In the genomic region with DNA sequence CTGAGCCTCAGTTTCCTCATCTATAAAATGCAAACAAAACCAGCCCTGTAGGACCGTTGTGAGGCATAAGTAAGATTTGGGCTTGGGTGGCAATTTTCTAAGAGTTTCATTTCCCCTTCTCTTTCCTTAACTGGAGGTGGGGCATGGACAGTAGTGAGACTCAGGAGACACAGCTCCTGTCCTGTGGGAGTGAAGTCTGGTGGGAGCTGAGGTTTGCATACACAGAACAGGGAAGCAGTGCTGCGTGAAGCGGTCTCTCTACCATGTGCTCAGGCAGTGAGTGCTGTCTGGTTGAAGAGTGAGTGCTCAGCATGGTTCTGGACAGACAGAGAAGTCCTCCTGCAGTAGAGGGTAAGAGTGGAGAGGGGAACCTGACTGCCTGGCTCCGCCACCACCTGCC, we compare ENCODE assay signal across 14 cellular contexts. TPM values are rescaled to one million over a fixed set of nuclear protein-coding genes. Genes with fewer than 3 reads are reported as not detected.
DNase-seq lines count a peak whose midpoint lies in the region; ATAC-seq lines count a peak whose summit lies in the region.
"Had no signal": no experiment of that assay in that cellular context is flagged by ENCODE, and none has a peak within 500 bp of the region (broad histone marks: within the 10 kb centered on the region; RNA-seq: fewer than 3 reads in every experiment).

No MANE protein-coding gene starts in this region.

- no peaks in the 10 kb centered on the region for H3K9me3 Mint-ChIP-seq in activated CD4-positive, alpha-beta T cell treated with anti-CD3 and anti-CD28 coated beads, Interleukin-2, amount 10 ng/mL, durations not matched to agents 24 days and 14 days
- H3K9me3 Mint-ChIP-seq in activated T-helper 2 cell treated with anti-CD3 and anti-CD28 coated beads, Interferon-gamma antibody, Interleukin-2, Interleukin-4, amounts not matched to agents 10 μg/mL and 5 μg/mL and 100 μg/mL, durations not matched to agents 14 hours and 24 hours and 36 hours, result no peaks in the 10 kb centered on the region
- H3K9me3 Mint-ChIP-seq: nephron, type B pancreatic cell had no signal

- peaks cover 47% of the 10 kb centered on the region for H3K36me3 Mint-ChIP-seq in activated CD4-positive, alpha-beta T cell treated with anti-CD3 and anti-CD28 coated beads, Interleukin-2, amount 10 ng/mL, durations not matched to agents 24 days and 14 days (ENCODE audit: low read depth)
- H3K36me3 Mint-ChIP-seq in activated T-helper 2 cell treated with anti-CD3 and anti-CD28 coated beads, Interferon-gamma antibody, Interleukin-2, Interleukin-4, amounts not matched to agents 10 μg/mL and 5 μg/mL and 100 μg/mL, durations not matched to agents 14 hours and 24 hours and 36 hours (ENCODE audit: low read depth), result peaks cover 65% of the 10 kb centered on the region

- no peaks in the 10 kb centered on the region for H3K27me3 ChIP-seq in Karpas-422 (ENCODE audit: low read length)

- no peak overlapping the region for H3K4me3 Mint-ChIP-seq in activated CD4-positive, alpha-beta T cell treated with anti-CD3 and anti-CD28 coated beads, Interleukin-2, amount 10 ng/mL, durations not matched to agents 24 days and 14 days
- no peak overlapping the region for H3K4me3 Mint-ChIP-seq in activated T-helper 2 cell treated with anti-CD3 and anti-CD28 coated beads, Interferon-gamma antibody, Interleukin-2, Interleukin-4, amounts not matched to agents 10 μg/mL and 5 μg/mL and 100 μg/mL, durations not matched to agents 14 hours and 24 hours and 36 hours (ENCODE audit: low read depth)
- H3K4me3 Mint-ChIP-seq: nephron, type B pancreatic cell had no signal

- intact Hi-C loops in activated CD4-positive, alpha-beta T cell treated with anti-CD3 and anti-CD28 coated beads, Interleukin-2, amount 10 ng/mL, durations not matched to agents 24 days and 14 days (cut with micrococcal nuclease), result loop anchor here (1.0 kb wide), 1 partner anchor 34 kb away; no protein-coding TSS in a partner anchor
- intact Hi-C loops in activated T-helper 2 cell treated with anti-CD3 and anti-CD28 coated beads, Interferon-gamma antibody, Interleukin-2, Interleukin-4, amounts not matched to agents 10 μg/mL and 5 μg/mL and 100 μg/mL, durations not matched to agents 14 hours and 24 hours and 36 hours (cut with micrococcal nuclease), result no loop called here

- no peaks in the 10 kb centered on the region for H3K9me2 ChIP-seq in Karpas-422 (replicated peaks; ENCODE audit: insufficient read depth, low read length)

- H4K20me1 ChIP-seq in Karpas-422 (ENCODE audit: insufficient read depth, low read depth, low read length), result no peaks in the 10 kb centered on the region

- H3K27me3 Mint-ChIP-seq in activated CD4-positive, alpha-beta T cell treated with anti-CD3 and anti-CD28 coated beads, Interleukin-2, amount 10 ng/mL, durations not matched to agents 24 days and 14 days, result no peaks in the 10 kb centered on the region
- H3K27me3 Mint-ChIP-seq in activated T-helper 2 cell treated with anti-CD3 and anti-CD28 coated beads, Interferon-gamma antibody, Interleukin-2, Interleukin-4, amounts not matched to agents 10 μg/mL and 5 μg/mL and 100 μg/mL, durations not matched to agents 14 hours and 24 hours and 36 hours (ENCODE audit: low read depth), result no peaks in the 10 kb centered on the region
- H3K27me3 Mint-ChIP-seq: type B pancreatic cell had no signal

- DNase-seq in activated CD4-positive, alpha-beta T cell treated with anti-CD3 and anti-CD28 coated beads, Interleukin-2, amount 10 ng/mL, durations not matched to agents 24 days and 14 days, result no peak
- no peak for DNase-seq in activated CD4-positive, alpha-beta T cell treated with anti-CD3 and anti-CD28 coated beads, Interleukin-2, amount 50 U/mL, for 4 hours
- DNase-seq in Karpas-422, result peak; percentile 96
- no peak for DNase-seq in activated T-helper 2 cell treated with anti-CD3 and anti-CD28 coated beads, Interferon-gamma antibody, Interleukin-2, Interleukin-4, amounts not matched to agents 10 μg/mL and 5 μg/mL and 100 μg/mL, durations not matched to agents 14 hours and 24 hours and 36 hours (ENCODE audit: low spot score)
- DNase-seq in pons (ENCODE audit: low spot score), result peak; percentile 86
- no peak for DNase-seq in islet precursor cell
- DNase-seq in T1000 (lab: John Stamatoyannopoulos, UW), result no peak
- DNase-seq: effector CD4-positive, alpha-beta T cell; GF-D8; NCI-H524 treated with DMSO at 0.1 percent for 48 hours had no signal

- peak overlapping the region; percentile 60 for H3K4me3 ChIP-seq in Karpas-422 (ENCODE audit: low read length)
- H3K4me3 ChIP-seq: A549 had no signal

- no peak for ATAC-seq in GM18870 (IDR thresholded peaks at IDR 0.05; ENCODE audit: unreplicated experiment)
- ATAC-seq: A549 had no signal

- peak overlapping the region; percentile 84 for H3K27ac Mint-ChIP-seq in activated CD4-positive, alpha-beta T cell treated with anti-CD3 and anti-CD28 coated beads, Interleukin-2, amount 10 ng/mL, durations not matched to agents 24 days and 14 days
- peak overlapping the region; percentile 84 for H3K27ac Mint-ChIP-seq in activated T-helper 2 cell treated with anti-CD3 and anti-CD28 coated beads, Interferon-gamma antibody, Interleukin-2, Interleukin-4, amounts not matched to agents 10 μg/mL and 5 μg/mL and 100 μg/mL, durations not matched to agents 14 hours and 24 hours and 36 hours
- H3K27ac Mint-ChIP-seq: nephron, type B pancreatic cell had no signal

- peaks cover 57% of the 10 kb centered on the region for H3K4me1 Mint-ChIP-seq in activated CD4-positive, alpha-beta T cell treated with anti-CD3 and anti-CD28 coated beads, Interleukin-2, amount 10 ng/mL, durations not matched to agents 24 days and 14 days
- H3K4me1 Mint-ChIP-seq in activated T-helper 2 cell treated with anti-CD3 and anti-CD28 coated beads, Interferon-gamma antibody, Interleukin-2, Interleukin-4, amounts not matched to agents 10 μg/mL and 5 μg/mL and 100 μg/mL, durations not matched to agents 14 hours and 24 hours and 36 hours (ENCODE audit: low read depth), result peaks cover 45% of the 10 kb centered on the region

- peak overlapping the region; percentile 87 for H3K4me2 ChIP-seq in Karpas-422 (ENCODE audit: low read depth, low read length, poor library complexity, severe bottlenecking)
- H3K4me2 ChIP-seq: A549 had no signal

- H3K27ac ChIP-seq in Karpas-422 (ENCODE audit: low read length), result peak overlapping the region; percentile 100

- H3K4me1 ChIP-seq in Karpas-422 (ENCODE audit: low read length), result peaks cover 71% of the 10 kb centered on the region

- H3K36me3 ChIP-seq in Karpas-422 (ENCODE audit: insufficient read depth, low read length), result peaks cover 11% of the 10 kb centered on the region; the same call in 1 of the 2 replicates

- no peak overlapping the region for H2AFZ ChIP-seq in Karpas-422 (ENCODE audit: low read length)

- H3K9ac ChIP-seq in Karpas-422 (ENCODE audit: low read length), result peak overlapping the region; percentile 87

- peaks cover 36% of the 10 kb centered on the region for H3K79me2 ChIP-seq in Karpas-422 (ENCODE audit: low read length)

- no peaks in the 10 kb centered on the region for H3K9me3 ChIP-seq in Karpas-422 (ENCODE audit: low read length)
- H3K9me3 ChIP-seq: A549 had no signal

RNA-seq across cellular contexts. Expression of a gene that starts 36.9 kb away (rescaled TPM):
- 68.7 and 74.6 TPM in 2 replicates for total RNA-seq in activated CD4-positive, alpha-beta T cell treated with anti-CD3 and anti-CD28 coated beads, Interleukin-2, amount 10 ng/mL, durations not matched to agents 24 days and 14 days
- total RNA-seq in Karpas-422 (2014; rRNA removed; shearing (Covaris generic); ENCODE audit: low replicate concordance), result 53.7 and 54.6 TPM in 2 replicates
- 75.2 and 75.5 TPM in 2 replicates for total RNA-seq in activated T-helper 2 cell treated with anti-CD3 and anti-CD28 coated beads, Interferon-gamma antibody, Interleukin-2, Interleukin-4, amounts not matched to agents 10 μg/mL and 5 μg/mL and 100 μg/mL, durations not matched to agents 14 hours and 24 hours and 36 hours

Comparison
In these comparisons a context has a peak if more than half of its experiments do, and no peak if none do; other contexts are left out.
1. DNase-seq: peak in Karpas-422 (single experiment) and pons (single experiment); none in activated CD4-positive, alpha-beta T cell treated with anti-CD3 and anti-CD28 coated beads, Interleukin-2, amount 10 ng/mL, durations not matched to agents 24 days and 14 days (single experiment), activated CD4-positive, alpha-beta T cell treated with anti-CD3 and anti-CD28 coated beads, Interleukin-2, amount 50 U/mL, for 4 hours (0 of 2), activated T-helper 2 cell treated with anti-CD3 and anti-CD28 coated beads, Interferon-gamma antibody, Interleukin-2, Interleukin-4, amounts not matched to agents 10 μg/mL and 5 μg/mL and 100 μg/mL, durations not matched to agents 14 hours and 24 hours and 36 hours (single experiment), islet precursor cell (single experiment) and T1000 (single experiment).